Comparison of ENCODE assay signal across 1 cellular context in the genomic region with DNA sequence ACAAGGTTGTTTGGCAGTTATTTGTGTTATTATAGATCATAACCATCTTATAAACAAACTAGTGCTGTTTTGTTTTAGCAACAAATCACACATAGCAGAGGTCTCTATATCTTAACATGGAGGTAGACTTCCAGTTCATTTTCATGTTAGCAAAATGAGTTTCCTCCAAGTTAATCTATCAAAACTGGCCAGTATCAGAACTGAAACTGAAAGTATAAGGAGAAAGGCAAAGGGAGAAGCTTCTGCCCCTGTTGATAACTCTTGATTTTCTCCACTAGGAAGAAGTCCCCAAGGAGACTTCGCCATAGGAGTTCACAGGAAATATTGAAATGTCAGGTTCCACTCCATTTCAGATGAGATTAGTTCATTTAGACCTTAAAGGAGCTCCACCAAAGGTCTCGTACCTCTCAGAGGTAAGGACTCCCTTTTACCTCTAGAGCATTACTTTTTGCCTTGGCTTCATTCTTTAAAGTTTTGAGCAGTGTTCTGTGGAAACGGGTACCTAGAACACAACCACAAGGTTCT.
TF ChIP-seq lines count a peak whose summit lies in the region.

No MANE protein-coding gene starts in this region.

TF ChIP-seq in IMR-90, 13 proteins besides CTCF, POLR2A, EP300 and RAD21:
- TF ChIP-seq MXI1 (IDR thresholded peaks at IDR 0.05; ENCODE audit: borderline replicate concordance, low read depth, low read length) (no peak), SMC3 (IDR thresholded peaks at IDR 0.05; ENCODE audit: low read depth, low read length) (no peak), NFE2L2 (IDR thresholded peaks at IDR 0.05; ENCODE audit: low read depth, low read length) (no peak), FOS (IDR thresholded peaks at IDR 0.05; ENCODE audit: low read depth, low read length) (no peak), BHLHE40 (IDR thresholded peaks at IDR 0.05; ENCODE audit: low read depth, low read length) (no peak), CEBPB (IDR thresholded peaks at IDR 0.05; ENCODE audit: low read depth, low read length) (no peak), CHD1 (IDR thresholded peaks at IDR 0.05; ENCODE audit: low read depth, low read length) (no peak), USF2 (IDR thresholded peaks at IDR 0.05; ENCODE audit: low read depth, low read length) (no peak), MAFK (IDR thresholded peaks at IDR 0.05; ENCODE audit: low read depth, low read length) (no peak), MAZ (IDR thresholded peaks at IDR 0.05; ENCODE audit: borderline replicate concordance, low read depth, low read length) (no peak), RCOR1 (IDR thresholded peaks at IDR 0.05; ENCODE audit: insufficient replicate concordance, low read length) (no peak), RFX5 (IDR thresholded peaks at IDR 0.05; ENCODE audit: low read depth, low read length) (no peak)
- TF ChIP-seq, protein P1, sequence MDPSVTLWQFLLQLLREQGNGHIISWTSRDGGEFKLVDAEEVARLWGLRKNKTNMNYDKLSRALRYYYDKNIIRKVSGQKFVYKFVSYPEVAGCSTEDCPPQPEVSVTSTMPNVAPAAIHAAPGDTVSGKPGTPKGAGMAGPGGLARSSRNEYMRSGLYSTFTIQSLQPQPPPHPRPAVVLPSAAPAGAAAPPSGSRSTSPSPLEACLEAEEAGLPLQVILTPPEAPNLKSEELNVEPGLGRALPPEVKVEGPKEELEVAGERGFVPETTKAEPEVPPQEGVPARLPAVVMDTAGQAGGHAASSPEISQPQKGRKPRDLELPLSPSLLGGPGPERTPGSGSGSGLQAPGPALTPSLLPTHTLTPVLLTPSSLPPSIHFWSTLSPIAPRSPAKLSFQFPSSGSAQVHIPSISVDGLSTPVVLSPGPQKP (IDR thresholded peaks at IDR 0.05; ENCODE audit: borderline replicate concordance, low read depth, low read length): no peak
